9 cellular contexts compared by ENCODE assay signal in the genomic region with DNA sequence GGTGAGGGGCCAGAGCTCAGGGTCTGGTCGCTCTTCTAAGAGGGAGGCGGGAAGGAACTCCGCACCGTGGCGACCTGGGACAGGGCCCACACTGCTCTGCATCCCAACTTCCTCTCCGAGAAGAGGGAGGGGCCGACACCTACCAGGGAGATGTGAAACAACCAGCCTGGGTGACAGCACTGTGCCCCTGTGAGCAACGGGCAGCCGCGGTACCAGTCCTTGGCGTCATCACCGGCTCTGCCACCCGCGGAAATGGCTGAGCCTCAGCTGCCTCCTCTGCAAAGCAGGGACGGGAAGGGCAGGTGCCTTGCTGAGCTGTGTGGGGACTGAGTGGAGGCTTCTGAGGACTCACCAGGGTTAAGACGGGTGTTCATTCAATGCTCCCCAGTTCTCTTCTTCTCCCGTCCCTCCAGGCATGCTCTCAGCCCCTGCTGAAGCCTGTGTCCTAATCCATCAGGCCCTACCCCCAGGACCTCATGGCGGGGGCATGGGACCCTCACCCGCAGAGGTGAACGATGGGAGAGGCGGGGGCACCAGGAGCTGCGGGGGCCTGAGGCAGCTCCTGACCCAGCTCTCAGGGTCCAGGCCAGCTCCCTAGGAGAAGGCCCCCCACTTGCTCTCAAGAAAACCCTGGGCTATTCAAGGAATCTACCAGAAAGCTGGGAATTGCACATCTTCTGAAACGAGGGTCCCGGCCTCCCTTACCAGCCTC. TPM values are rescaled to one million over a fixed set of nuclear protein-coding genes. Genes with fewer than 3 reads are reported as not detected.
DNase-seq lines count a peak whose midpoint lies in the region; ATAC-seq and TF ChIP-seq lines count a peak whose summit lies in the region.
"Had no signal": no experiment of that assay in that cellular context is flagged by ENCODE, and none has a peak within 500 bp of the region (broad histone marks: within the 10 kb centered on the region; RNA-seq: fewer than 3 reads in every experiment).

No MANE protein-coding gene starts in this region.

- peak; percentile 94 for ATAC-seq in GM18867 (IDR thresholded peaks at IDR 0.05; ENCODE audit: unreplicated experiment)
- ATAC-seq in HG02763 (IDR thresholded peaks at IDR 0.05; ENCODE audit: unreplicated experiment) = peak; percentile 70

- H3K4me1 Mint-ChIP-seq in osteocyte (ENCODE audit: unreplicated experiment) = peaks cover 60% of the 10 kb centered on the region
- H3K4me1 Mint-ChIP-seq in activated T-helper 1 cell treated with anti-CD3 and anti-CD28 coated beads, Interleukin-12 subunit alpha, Interleukin-12 subunit beta, Interleukin-2, Interleukin-4 antibody, amounts not matched to agents 30 ng/mL and 10 ng/mL and 1 ng/mL, durations not matched to agents 14 hours and 24 hours and 36 hours (ENCODE audit: low read depth) = peaks cover 28% of the 10 kb centered on the region

- no peaks in the 10 kb centered on the region for H3K9me3 Mint-ChIP-seq in osteocyte (ENCODE audit: unreplicated experiment)
- no peaks in the 10 kb centered on the region for H3K9me3 Mint-ChIP-seq in activated T-helper 1 cell treated with anti-CD3 and anti-CD28 coated beads, Interleukin-12 subunit alpha, Interleukin-12 subunit beta, Interleukin-2, Interleukin-4 antibody, amounts not matched to agents 30 ng/mL and 10 ng/mL and 1 ng/mL, durations not matched to agents 14 hours and 24 hours and 36 hours

- intact Hi-C loops in posterior vena cava (cut with DNase I) = no loop called here
- intact Hi-C loops in activated T-helper 1 cell treated with anti-CD3 and anti-CD28 coated beads, Interleukin-12 subunit alpha, Interleukin-12 subunit beta, Interleukin-2, Interleukin-4 antibody, amounts not matched to agents 30 ng/mL and 10 ng/mL and 1 ng/mL, durations not matched to agents 14 hours and 24 hours and 36 hours (cut with micrococcal nuclease) = no loop called here

- H3K4me3 ChIP-seq in epithelial cell of proximal tubule (ENCODE audit: low read depth, low read length) = peak overlapping the region; percentile 27
- H3K4me3 ChIP-seq: SJSA1 had no signal

- peak overlapping the region; percentile 72 for H3K27ac Mint-ChIP-seq in osteocyte (ENCODE audit: unreplicated experiment)
- no peak overlapping the region for H3K27ac Mint-ChIP-seq in activated T-helper 1 cell treated with anti-CD3 and anti-CD28 coated beads, Interleukin-12 subunit alpha, Interleukin-12 subunit beta, Interleukin-2, Interleukin-4 antibody, amounts not matched to agents 30 ng/mL and 10 ng/mL and 1 ng/mL, durations not matched to agents 14 hours and 24 hours and 36 hours

- no peaks in the 10 kb centered on the region for H3K36me3 Mint-ChIP-seq in osteocyte (ENCODE audit: unreplicated experiment)
- H3K36me3 Mint-ChIP-seq in activated T-helper 1 cell treated with anti-CD3 and anti-CD28 coated beads, Interleukin-12 subunit alpha, Interleukin-12 subunit beta, Interleukin-2, Interleukin-4 antibody, amounts not matched to agents 30 ng/mL and 10 ng/mL and 1 ng/mL, durations not matched to agents 14 hours and 24 hours and 36 hours (ENCODE audit: low read depth) = peaks cover 5% of the 10 kb centered on the region

- DNase-seq in SIG-M5 (lab: John Stamatoyannopoulos, UW) (peak; percentile 24), epithelial cell of proximal tubule (ENCODE audit: low read depth) (no peak), osteocyte (ENCODE audit: extremely low spot score, unreplicated experiment) (no peak), NCI-H146 treated with DMSO at 0.1 percent for 48 hours (lab: John Stamatoyannopoulos, UW; ENCODE audit: unreplicated experiment) (no peak), posterior vena cava (ENCODE audit: low spot score) (no peak)
- DNase-seq in activated T-helper 1 cell treated with anti-CD3 and anti-CD28 coated beads, Interleukin-12 subunit alpha, Interleukin-12 subunit beta, Interleukin-2, Interleukin-4 antibody, amounts not matched to agents 30 ng/mL and 10 ng/mL and 1 ng/mL, durations not matched to agents 14 hours and 24 hours and 36 hours (ENCODE audit: low spot score) = no peak

- TF ChIP-seq CTCF in epithelial cell of proximal tubule (conservative IDR thresholded peaks at IDR 0.05; ENCODE audit: low read depth, low read length) (no peak), osteocyte (IDR thresholded peaks at IDR 0.05) (no peak)

- H3K27me3 Mint-ChIP-seq in osteocyte (ENCODE audit: unreplicated experiment) = no peaks in the 10 kb centered on the region
- no peaks in the 10 kb centered on the region for H3K27me3 Mint-ChIP-seq in activated T-helper 1 cell treated with anti-CD3 and anti-CD28 coated beads, Interleukin-12 subunit alpha, Interleukin-12 subunit beta, Interleukin-2, Interleukin-4 antibody, amounts not matched to agents 30 ng/mL and 10 ng/mL and 1 ng/mL, durations not matched to agents 14 hours and 24 hours and 36 hours (ENCODE audit: insufficient read depth)

- no peak overlapping the region for H3K4me3 Mint-ChIP-seq in osteocyte (ENCODE audit: unreplicated experiment)
- no peak overlapping the region for H3K4me3 Mint-ChIP-seq in activated T-helper 1 cell treated with anti-CD3 and anti-CD28 coated beads, Interleukin-12 subunit alpha, Interleukin-12 subunit beta, Interleukin-2, Interleukin-4 antibody, amounts not matched to agents 30 ng/mL and 10 ng/mL and 1 ng/mL, durations not matched to agents 14 hours and 24 hours and 36 hours

RNA-seq across cellular contexts. Expression of gene ZNF787, which starts 9.3 kb away (rescaled TPM):
- total RNA-seq in epithelial cell of proximal tubule (19.6 and 23.4 TPM in 2 replicates), osteocyte (27.8 and 31.4 TPM in 2 replicates), posterior vena cava (10 to 100 TPM; 19.0 to 24.7 TPM)
- 41.8 and 42.6 TPM in 2 replicates for total RNA-seq in activated T-helper 1 cell treated with anti-CD3 and anti-CD28 coated beads, Interleukin-12 subunit alpha, Interleukin-12 subunit beta, Interleukin-2, Interleukin-4 antibody, amounts not matched to agents 30 ng/mL and 10 ng/mL and 1 ng/mL, durations not matched to agents 14 hours and 24 hours and 36 hours

RNA-seq across cellular contexts. Expression of gene ZNF444, which starts 29.3 kb away (rescaled TPM):
- total RNA-seq in epithelial cell of proximal tubule (32.5 and 40.2 TPM in 2 replicates), osteocyte (41.6 and 47.9 TPM in 2 replicates), posterior vena cava (10 to 100 TPM; 17.8 to 23.8 TPM)
- total RNA-seq in activated T-helper 1 cell treated with anti-CD3 and anti-CD28 coated beads, Interleukin-12 subunit alpha, Interleukin-12 subunit beta, Interleukin-2, Interleukin-4 antibody, amounts not matched to agents 30 ng/mL and 10 ng/mL and 1 ng/mL, durations not matched to agents 14 hours and 24 hours and 36 hours = 33.8 and 36.5 TPM in 2 replicates
